ENCODE assay signal across 8 cellular contexts in the genomic region with DNA sequence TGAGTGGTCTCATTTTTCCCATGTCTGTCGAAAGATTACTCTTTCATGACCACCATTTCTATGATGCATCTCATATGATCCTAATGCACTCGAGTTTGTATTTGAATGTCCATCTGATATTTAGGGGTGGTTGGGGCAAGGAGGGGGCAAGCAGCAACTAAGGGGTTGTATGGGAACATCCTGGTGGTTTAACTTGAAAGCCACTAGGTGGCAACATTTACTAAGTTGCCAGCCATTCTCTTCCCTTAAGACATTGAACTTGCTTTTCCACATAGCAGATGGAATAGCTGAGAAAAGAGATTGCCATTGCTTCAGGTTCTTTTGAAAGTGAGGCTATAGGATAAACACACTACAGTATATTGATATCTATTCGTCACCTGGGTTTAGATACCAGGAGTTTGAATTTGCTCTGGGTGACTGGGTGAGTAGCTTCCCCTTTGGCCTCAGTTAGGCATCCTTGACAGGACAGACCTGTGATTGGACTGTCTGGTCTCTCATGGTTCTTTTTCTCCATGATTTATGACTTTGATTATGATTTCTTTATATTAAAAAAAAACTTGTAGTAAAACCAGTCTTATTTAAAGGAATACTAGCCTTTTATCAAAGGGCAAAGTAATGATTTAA. TPM values are rescaled to one million over a fixed set of nuclear protein-coding genes. Genes with fewer than 3 reads are reported as not detected.
DNase-seq lines count a peak whose midpoint lies in the region; ATAC-seq and TF ChIP-seq lines count a peak whose summit lies in the region.

No MANE protein-coding gene starts in this region.

- 39 to 46% methylated on average over 3 of the region's 3 CpGs for WGBS in lower leg skin, 2 donors

- no peaks in the 10 kb centered on the region for H3K27me3 ChIP-seq in brain microvascular endothelial cell (replicated peaks)

- no peak for TF ChIP-seq POLR2A in lower leg skin (IDR thresholded peaks at IDR 0.05)

- TF ChIP-seq CTCF in GM13976 (IDR thresholded peaks at IDR 0.05; ENCODE audit: borderline replicate concordance, control extremely low read depth, extremely low read depth, insufficient read depth, missing control alignments) (peak; percentile 60), brain microvascular endothelial cell (IDR thresholded peaks at IDR 0.05; ENCODE audit: low read depth, low read length, missing control alignments) (peak; percentile 74), lower leg skin (IDR thresholded peaks at IDR 0.05) (no peak)

- H3K36me3 ChIP-seq in brain microvascular endothelial cell (replicated peaks) = peaks cover 3% of the 10 kb centered on the region

- no peak overlapping the region for H3K27ac ChIP-seq in brain microvascular endothelial cell

- ATAC-seq in GM18511 (IDR thresholded peaks at IDR 0.05; ENCODE audit: unreplicated experiment) (no peak), HG02885 (IDR thresholded peaks at IDR 0.05; ENCODE audit: poor library complexity, unreplicated experiment) (no peak)

- in situ Hi-C loops in GM13976 (cut with MboI; ENCODE audit: low sequenced_read_pairs, unreplicated experiment) = loop anchor here (25.0 kb wide), 1 partner anchor 376 kb away; no protein-coding TSS in a partner anchor
- in situ Hi-C loops in brain microvascular endothelial cell (cut with HindIII; ENCODE audit: low pct_ligation_motif_present, low sequenced_read_pairs) = no loop called here

- intact Hi-C loops in lower leg skin (cut with DNase I; ENCODE audit: low total_unique reads) = loop anchor here (5.0 to 10.0 kb wide), 3 partner anchors 369 to 576 kb away; partner anchors contain the start of gene HORMAD2

- DNase-seq in AML-193 (lab: John Stamatoyannopoulos, UW) = peak; percentile 65 to 73
- DNase-seq in GM13976 (ENCODE audit: low spot score) = peak; percentile 41
- DNase-seq in NCI-H524 treated with DMSO at 0.1 percent for 48 hours (lab: John Stamatoyannopoulos, UW) = peak; percentile 39
- no peak for DNase-seq in brain microvascular endothelial cell
- DNase-seq in kidney tubule cell (ENCODE audit: low spot score) = peak; percentile 71
- no peak for DNase-seq in lower leg skin (ENCODE audit: low spot score in 2 of 2)

- H3K4me3 ChIP-seq in brain microvascular endothelial cell (ENCODE audit: low read depth, low read length) (no peak overlapping the region), lower leg skin (ENCODE audit: low read depth, poor library complexity, severe bottlenecking) (no peak overlapping the region)

RNA-seq across cellular contexts. Expression of gene NF2, which starts 32.4 kb away (rescaled TPM):
- 10 to 100 TPM; 16.7 to 32.0 (median 25.2) TPM for total RNA-seq in lower leg skin

RNA-seq across cellular contexts. Expression of gene NIPSNAP1, which starts 54.9 kb away (rescaled TPM):
- 10 to 100 TPM; 19.8 to 23.7 (median 21.8) TPM for total RNA-seq in lower leg skin

Comparison
In these comparisons a context has a peak if more than half of its experiments do, and no peak if none do; other contexts are left out.
1. DNase-seq: peak in AML-193 (2 of 2), GM13976 (single experiment), NCI-H524 treated with DMSO at 0.1 percent for 48 hours (single experiment) and kidney tubule cell (single experiment); none in brain microvascular endothelial cell (single experiment) and lower leg skin (0 of 2).
2. CTCF ChIP-seq: peak in GM13976 (single experiment) and brain microvascular endothelial cell (single experiment); none in lower leg skin (0 of 3).